In the genomic region with DNA sequence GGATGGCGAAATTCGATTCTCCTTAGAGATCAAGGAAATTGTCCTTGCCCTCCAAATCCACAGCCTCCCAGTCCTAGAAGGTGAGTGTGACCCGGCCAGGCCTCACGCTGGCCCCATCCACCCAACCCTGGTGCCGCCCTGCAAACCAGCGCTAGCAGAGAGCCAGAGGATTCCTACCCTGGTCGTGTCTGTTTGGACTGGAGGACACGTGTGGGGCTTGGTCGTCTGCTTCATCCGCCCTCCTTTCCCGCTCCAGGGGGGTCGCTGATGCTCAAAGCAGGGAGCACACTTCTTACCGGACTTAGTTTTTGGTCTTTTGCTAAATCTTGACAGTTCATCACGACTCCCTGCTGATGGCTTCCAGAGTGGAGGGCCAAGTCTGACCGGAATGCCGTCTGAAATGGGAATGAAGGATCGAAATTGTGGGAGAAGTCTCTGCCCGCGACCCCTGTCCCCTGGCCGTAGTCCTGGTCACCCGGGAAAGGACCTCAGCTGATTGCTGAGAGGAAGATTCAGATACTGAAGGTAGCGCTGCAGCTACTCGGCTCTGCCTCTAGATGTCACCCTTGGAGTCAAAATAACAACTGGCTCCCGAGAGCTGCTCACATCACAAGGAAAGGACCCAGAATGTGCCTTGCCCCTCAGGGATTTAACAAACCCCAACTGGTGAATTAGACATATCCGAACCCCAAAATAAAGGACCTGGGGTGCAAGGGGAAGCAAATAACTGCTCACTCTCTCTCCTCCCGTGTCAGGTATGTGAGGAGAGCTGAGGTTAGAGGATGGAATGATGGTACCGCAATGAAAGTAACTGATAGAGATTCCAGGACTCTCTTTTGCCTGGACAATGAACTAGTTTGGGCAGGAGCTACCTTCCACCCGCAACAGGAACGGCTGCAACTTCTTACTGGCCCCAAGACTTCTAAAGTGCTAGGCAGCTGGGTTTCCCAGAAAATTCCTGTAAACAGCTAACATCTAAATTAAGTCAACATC, we compare ENCODE assay signal across 8 cellular contexts. TPM values are rescaled to one million over a fixed set of nuclear protein-coding genes. Genes with fewer than 3 reads are reported as not detected.
DNase-seq lines count a peak whose midpoint lies in the region; ATAC-seq, FAIRE-seq and TF ChIP-seq lines count a peak whose summit lies in the region.

No MANE protein-coding gene starts in this region.

- CTCF ChIA-PET in AG04450 (lab: Charles Lee) (interaction anchor here (0.5 to 4.4 kb wide), 43 partner anchors 8 to 694 kb away, joined by 3 to 150 read pairs (median 4); a partner anchor contains a TSS), mammary epithelial cell (lab: Charles Lee; ENCODE audit: low non-redundant PET) (interaction anchor here (1.3 kb wide), 1 partner anchor 37 kb away, joined by 12 read pairs; no protein-coding TSS in a partner anchor)

- BruUV-seq in mammary epithelial cell (replicated peaks; lab: Mats Ljungman, UMichigan) = no TSS peak

- H3K27me3 ChIP-seq in AG04450 (ENCODE audit: control insufficient read depth, insufficient read depth, low read length) (peaks cover 6% of the 10 kb centered on the region), mammary epithelial cell (ENCODE audit: insufficient read depth, low read length) (no peaks in the 10 kb centered on the region)

- POLR2A ChIA-PET in AG04450 (lab: Yijun Ruan, JAX) = interaction anchor here (1.0 to 1.3 kb wide), 2 partner anchors 23 to 688 kb away, joined by 6 to 14 read pairs; a partner anchor contains a TSS

- H3K9ac ChIP-seq in mammary epithelial cell (ENCODE audit: insufficient read depth, low read length) (no peak overlapping the region), kidney (ENCODE audit: low read length in 2 of 2) (no peak overlapping the region)

- peak; percentile 95 for ATAC-seq in HG02852 (IDR thresholded peaks at IDR 0.05; ENCODE audit: unreplicated experiment)

- intact Hi-C loops in mammary epithelial cell (cut with micrococcal nuclease) (loop anchor here (1.0 kb wide), 3 partner anchors 36 to 687 kb away; no protein-coding TSS in a partner anchor), kidney (cut with DNase I) (no loop called here)

- H3K27ac ChIP-seq in AG04450 (ENCODE audit: low read depth, low read length) (no peak overlapping the region), mammary epithelial cell (ENCODE audit: insufficient read depth, low read depth, low read length) (no peak overlapping the region), kidney (ENCODE audit: low read depth in 2 of 2, low read length in 2 of 2) (no peak overlapping the region)

- TF ChIP-seq CTCF in AG04450 (IDR thresholded peaks at IDR 0.05; ENCODE audit: low read depth, low read length) (peak; percentile 93), GM13976 (IDR thresholded peaks at IDR 0.05; ENCODE audit: borderline replicate concordance, control extremely low read depth, extremely low read depth, insufficient read depth, missing control alignments) (peak; percentile 91), mammary epithelial cell (conservative IDR thresholded peaks at IDR 0.05 in 1 of 2, IDR thresholded peaks at IDR 0.05 in 1 of 2; ENCODE audit: extremely low read depth in 1 of 2, insufficient read depth in 1 of 2, low read depth in 1 of 2, low read length in 2 of 2) (peak; percentile 76 to 88), kidney (IDR thresholded peaks at IDR 0.05; ENCODE audit: borderline replicate concordance, extremely low read depth, insufficient read depth) (peak; percentile 71)

- in situ Hi-C loops in GM13976 (cut with MboI; ENCODE audit: low sequenced_read_pairs, unreplicated experiment) (no loop called here), mammary epithelial cell (cut with MboI; ENCODE audit: low sequenced_read_pairs in 2 of 2) (no loop called here)

- H3K9me3 ChIP-seq in AG04450 (ENCODE audit: control insufficient read depth, insufficient read depth, low read length) = no peaks in the 10 kb centered on the region
- no peaks in the 10 kb centered on the region for H3K9me3 ChIP-seq in mammary epithelial cell (replicated peaks; ENCODE audit: insufficient read depth, low read length)
- no peaks in the 10 kb centered on the region for H3K9me3 ChIP-seq in kidney (ENCODE audit: control insufficient read depth in 1 of 2, low read length in 2 of 2)

- WGBS in mammary epithelial cell (ENCODE audit: low coverage, missing lambda C conversion rate) = 31% methylated on average over 21 of the region's 29 CpGs

- H3K4me2 ChIP-seq in mammary epithelial cell (ENCODE audit: insufficient read depth, low read depth, low read length) = no peak overlapping the region

- H3K4me3 ChIP-seq in AG04450 (ENCODE audit: low read depth, low read length) (peak overlapping the region; percentile 38), mammary epithelial cell (replicated peaks in 1 of 3; ENCODE audit: insufficient read depth in 1 of 3, low read depth in 2 of 3, low read length in 3 of 3) (no peak overlapping the region), kidney (ENCODE audit: low read length in 2 of 2) (no peak overlapping the region)

- FAIRE-seq in kidney (lab: Jason Lieb, UNC) = peak; percentile 21

- no peaks in the 10 kb centered on the region for H3K36me3 ChIP-seq in mammary epithelial cell (ENCODE audit: insufficient read depth, low read length)
- no peaks in the 10 kb centered on the region for H3K36me3 ChIP-seq in kidney (ENCODE audit: control insufficient read depth in 1 of 2, insufficient read depth in 2 of 2, low read length in 2 of 2)

- DNase-seq in AG04450 (ENCODE audit: low read depth, low spot score) = peak; percentile 30
- peak; percentile 80 for DNase-seq in GM13976 (ENCODE audit: low spot score)
- DNase-seq in NCI-H128 (lab: John Stamatoyannopoulos, UW; ENCODE audit: unreplicated experiment) = peak; percentile 27
- peak; percentile 13 for DNase-seq in T-helper 9 cell
- DNase-seq in mammary epithelial cell = peak; percentile 30
- no peak for DNase-seq in kidney
- DNase-seq in stimulated activated CD8-positive, alpha-beta memory T cell treated with anti-CD3 and anti-CD28 coated beads, Interleukin-12 subunit alpha, Interleukin-12 subunit beta, amount 100 ng/mL, for 1 hour (ENCODE audit: low read depth) = peak; percentile 11

- no peak overlapping the region for H2AFZ ChIP-seq in mammary epithelial cell (ENCODE audit: low read depth, low read length)

- no peaks in the 10 kb centered on the region for H4K20me1 ChIP-seq in mammary epithelial cell (ENCODE audit: insufficient read depth, low read length)

- no peaks in the 10 kb centered on the region for H3K79me2 ChIP-seq in mammary epithelial cell (ENCODE audit: insufficient read depth, low read length)

- dilution Hi-C loops in mammary epithelial cell (cut with HindIII; ENCODE audit: low sequenced_read_pairs) = no loop called here

- H3K4me1 ChIP-seq in mammary epithelial cell (ENCODE audit: insufficient read depth, low read length) (no peaks in the 10 kb centered on the region), kidney (ENCODE audit: control insufficient read depth in 1 of 2, insufficient read depth in 1 of 2, low read depth in 1 of 2, low read length in 2 of 2) (peaks cover 0 to 2% of the 10 kb centered on the region in 2 donors)

RNA-seq across cellular contexts. Expression of a gene that starts 23.5 kb away (rescaled TPM):
- polyA plus RNA-seq in AG04450 (2011; rRNA removed) = 8.5 and 13.8 TPM in 2 replicates
- polyA minus RNA-seq in AG04450 (2011; rRNA and poly(A)+ RNA removed) = 6.6 and 10.3 TPM in 2 replicates
- 10 to 100 TPM; 26.2 to 27.2 TPM for total RNA-seq in mammary epithelial cell
- polyA plus RNA-seq in mammary epithelial cell = 10.1 TPM
- 22.9 TPM for polyA minus RNA-seq in mammary epithelial cell
- 18.4 TPM for total RNA-seq in kidney
- 13.2 TPM for polyA plus RNA-seq in kidney (ENCODE audit: insufficient read depth, low read depth, low replicate concordance)
